Comparison of ENCODE assay signal across 20 cellular contexts in genomic region chr10:75201793-75202307, GRCh38. TPM values are rescaled to one million over a fixed set of nuclear protein-coding genes. Genes with fewer than 3 reads are reported as not detected.
DNase-seq lines count a peak whose midpoint lies in the region; ATAC-seq and TF ChIP-seq lines count a peak whose summit lies in the region.
"Had no signal": no experiment of that assay in that cellular context is flagged by ENCODE, and none has a peak within 500 bp of the region (broad histone marks: within the 10 kb centered on the region; RNA-seq: fewer than 3 reads in every experiment).

No MANE protein-coding gene starts in this region.

- H3K9me3 Mint-ChIP-seq in stimulated activated naive CD8-positive, alpha-beta T cell treated with anti-CD3 and anti-CD28 coated beads, Interleukin-15, amount 100 ng/mL, for 72 hours: no peaks in the 10 kb centered on the region
- H3K9me3 Mint-ChIP-seq in neural crest cell: no peaks in the 10 kb centered on the region
- H3K9me3 Mint-ChIP-seq in activated naive CD4-positive, alpha-beta T cell treated with anti-CD3 and anti-CD28 coated beads, Interleukin-2, amount 10 ng/mL, durations not matched to agents 7 days and 5 days: no peaks in the 10 kb centered on the region
- H3K9me3 Mint-ChIP-seq: activated T-helper 1 cell treated with anti-CD3 and anti-CD28 coated beads, Interleukin-12 subunit alpha, Interleukin-12 subunit beta, Interleukin-2, Interleukin-4 antibody, amounts not matched to agents 30 ng/mL and 10 ng/mL and 1 ng/mL, durations not matched to agents 14 hours and 24 hours and 36 hours; CD8-positive, alpha-beta T cell; naive thymus-derived CD4-positive, alpha-beta T cell had no signal

- TF ChIP-seq CTCF in neural crest cell (conservative IDR thresholded peaks at IDR 0.05): no peak

- H3K36me3 Mint-ChIP-seq in neural crest cell (ENCODE audit: low read depth): no peaks in the 10 kb centered on the region
- H3K36me3 Mint-ChIP-seq in activated naive CD4-positive, alpha-beta T cell treated with anti-CD3 and anti-CD28 coated beads, Interleukin-2, amount 10 ng/mL, durations not matched to agents 7 days and 5 days: no peaks in the 10 kb centered on the region
- H3K36me3 Mint-ChIP-seq: CD8-positive, alpha-beta T cell had no signal

- H3K27me3 Mint-ChIP-seq in stimulated activated naive CD8-positive, alpha-beta T cell treated with anti-CD3 and anti-CD28 coated beads, Interleukin-15, amount 100 ng/mL, for 72 hours: no peaks in the 10 kb centered on the region
- H3K27me3 Mint-ChIP-seq in neural crest cell (ENCODE audit: low read depth): no peaks in the 10 kb centered on the region
- H3K27me3 Mint-ChIP-seq in activated naive CD4-positive, alpha-beta T cell treated with anti-CD3 and anti-CD28 coated beads, Interleukin-2, amount 10 ng/mL, durations not matched to agents 7 days and 5 days: peaks cover 3% of the 10 kb centered on the region
- H3K27me3 Mint-ChIP-seq: naive thymus-derived CD4-positive, alpha-beta T cell had no signal

- DNase-seq in stimulated activated naive CD8-positive, alpha-beta T cell treated with anti-CD3 and anti-CD28 coated beads, Interleukin-15, amount 100 ng/mL, for 72 hours: no peak
- DNase-seq in stimulated activated naive CD8-positive, alpha-beta T cell treated with anti-CD3 and anti-CD28 coated beads, Interleukin-15, Interleukin-2, amounts not matched to agents 100 U/mL and 50 U/mL, for 24 hours: no peak
- no peak for DNase-seq in neural crest cell (ENCODE audit: low read depth, low spot score)
- DNase-seq in activated naive CD4-positive, alpha-beta T cell treated with anti-CD3 and anti-CD28 coated beads, Interleukin-2, amount 10 ng/mL, durations not matched to agents 7 days and 5 days: no peak
- DNase-seq in AG20443 (ENCODE audit: low spot score): no peak
- DNase-seq in activated naive CD4-positive, alpha-beta T cell (lab: John Stamatoyannopoulos, UW): no peak
- DNase-seq: activated CD8-positive, alpha-beta memory T cell treated with anti-CD3 and anti-CD28 coated beads for 24 hours; CD8-positive, alpha-beta T cell; cerebellar nuclear complex; gastrocnemius medialis; naive thymus-derived CD4-positive, alpha-beta T cell; NCI-H1436; NCI-H345; NK-92 treated with Interleukin-12 subunit alpha and Interleukin-12 subunit beta, amount 100 ng/mL, for 24 hours; posterior cingulate gyrus; spleen; T-helper 2 cell had no signal

- CTCF ChIA-PET in activated naive CD4-positive, alpha-beta T cell treated with anti-CD3 and anti-CD28 coated beads, Interleukin-2, amount 10 ng/mL, durations not matched to agents 7 days and 5 days (lab: Charles Lee): interaction anchor here (1.4 kb wide), 1 partner anchor 14 kb away, joined by 3 read pairs; no protein-coding TSS in a partner anchor

- no peaks in the 10 kb centered on the region for H3K4me1 Mint-ChIP-seq in stimulated activated naive CD8-positive, alpha-beta T cell treated with anti-CD3 and anti-CD28 coated beads, Interleukin-15, amount 100 ng/mL, for 72 hours
- peaks cover 14% of the 10 kb centered on the region for H3K4me1 Mint-ChIP-seq in neural crest cell
- H3K4me1 Mint-ChIP-seq in activated naive CD4-positive, alpha-beta T cell treated with anti-CD3 and anti-CD28 coated beads, Interleukin-2, amount 10 ng/mL, durations not matched to agents 7 days and 5 days: peaks cover 6% of the 10 kb centered on the region

- peak; percentile 26 for ATAC-seq in stimulated activated naive CD8-positive, alpha-beta T cell treated with anti-CD3 and anti-CD28 coated beads, Interleukin-15, amount 100 ng/mL, for 72 hours
- ATAC-seq in stimulated activated naive CD8-positive, alpha-beta T cell treated with anti-CD3 and anti-CD28 coated beads, Interleukin-15, Interleukin-2, amounts not matched to agents 100 U/mL and 50 U/mL, for 24 hours: no peak
- ATAC-seq in esophagus mucosa (peak; percentile 73), GM19395 (IDR thresholded peaks at IDR 0.05; ENCODE audit: unreplicated experiment) (no peak)
- ATAC-seq: CD8-positive, alpha-beta T cell; gastrocnemius medialis; naive thymus-derived CD4-positive, alpha-beta T cell had no signal

- H3K27ac Mint-ChIP-seq in stimulated activated naive CD8-positive, alpha-beta T cell treated with anti-CD3 and anti-CD28 coated beads, Interleukin-15, amount 100 ng/mL, for 72 hours: no peak overlapping the region
- H3K27ac Mint-ChIP-seq in neural crest cell (ENCODE audit: unreplicated experiment): peak overlapping the region; percentile 69
- H3K27ac Mint-ChIP-seq in activated naive CD4-positive, alpha-beta T cell treated with anti-CD3 and anti-CD28 coated beads, Interleukin-2, amount 10 ng/mL, durations not matched to agents 7 days and 5 days: no peak overlapping the region
- H3K27ac Mint-ChIP-seq: activated T-helper 1 cell treated with anti-CD3 and anti-CD28 coated beads, Interleukin-12 subunit alpha, Interleukin-12 subunit beta, Interleukin-2, Interleukin-4 antibody, amounts not matched to agents 30 ng/mL and 10 ng/mL and 1 ng/mL, durations not matched to agents 14 hours and 24 hours and 36 hours; CD8-positive, alpha-beta T cell had no signal

- no peak overlapping the region for H3K4me3 Mint-ChIP-seq in stimulated activated naive CD8-positive, alpha-beta T cell treated with anti-CD3 and anti-CD28 coated beads, Interleukin-15, amount 100 ng/mL, for 72 hours
- no peak overlapping the region for H3K4me3 Mint-ChIP-seq in neural crest cell
- H3K4me3 Mint-ChIP-seq in activated naive CD4-positive, alpha-beta T cell treated with anti-CD3 and anti-CD28 coated beads, Interleukin-2, amount 10 ng/mL, durations not matched to agents 7 days and 5 days: no peak overlapping the region
- H3K4me3 Mint-ChIP-seq: activated T-helper 1 cell treated with anti-CD3 and anti-CD28 coated beads, Interleukin-12 subunit alpha, Interleukin-12 subunit beta, Interleukin-2, Interleukin-4 antibody, amounts not matched to agents 30 ng/mL and 10 ng/mL and 1 ng/mL, durations not matched to agents 14 hours and 24 hours and 36 hours; CD8-positive, alpha-beta T cell; naive thymus-derived CD4-positive, alpha-beta T cell had no signal

RNA-seq across cellular contexts. Expression of gene VDAC2, which starts 8.7 kb away (rescaled TPM):
- total RNA-seq in esophagus mucosa (356 TPM), neural crest cell (197 and 202 TPM in 2 replicates)

RNA-seq across cellular contexts. Expression of gene COMTD1, which starts 33.9 kb away (rescaled TPM):
- 106 TPM for total RNA-seq in esophagus mucosa
- 4.7 and 6.3 TPM in 2 replicates for total RNA-seq in neural crest cell

Comparison
In these comparisons a context has a peak if more than half of its experiments do, and no peak if none do; other contexts are left out.
1. ATAC-seq: peak in stimulated activated naive CD8-positive, alpha-beta T cell treated with anti-CD3 and anti-CD28 coated beads, Interleukin-15, amount 100 ng/mL, for 72 hours (single experiment) and esophagus mucosa (single experiment); none in stimulated activated naive CD8-positive, alpha-beta T cell treated with anti-CD3 and anti-CD28 coated beads, Interleukin-15, Interleukin-2, amounts not matched to agents 100 U/mL and 50 U/mL, for 24 hours (single experiment) and GM19395 (single experiment).
2. RNA of gene COMTD1, which starts 33.9 kb away (total RNA-seq): 106 TPM in esophagus mucosa (single experiment); 4.7 to 6.3 TPM in neural crest cell; every median in the first group is over 10 times any median in the second.